Comparison of ENCODE assay signal across 9 cellular contexts in the genomic region with DNA sequence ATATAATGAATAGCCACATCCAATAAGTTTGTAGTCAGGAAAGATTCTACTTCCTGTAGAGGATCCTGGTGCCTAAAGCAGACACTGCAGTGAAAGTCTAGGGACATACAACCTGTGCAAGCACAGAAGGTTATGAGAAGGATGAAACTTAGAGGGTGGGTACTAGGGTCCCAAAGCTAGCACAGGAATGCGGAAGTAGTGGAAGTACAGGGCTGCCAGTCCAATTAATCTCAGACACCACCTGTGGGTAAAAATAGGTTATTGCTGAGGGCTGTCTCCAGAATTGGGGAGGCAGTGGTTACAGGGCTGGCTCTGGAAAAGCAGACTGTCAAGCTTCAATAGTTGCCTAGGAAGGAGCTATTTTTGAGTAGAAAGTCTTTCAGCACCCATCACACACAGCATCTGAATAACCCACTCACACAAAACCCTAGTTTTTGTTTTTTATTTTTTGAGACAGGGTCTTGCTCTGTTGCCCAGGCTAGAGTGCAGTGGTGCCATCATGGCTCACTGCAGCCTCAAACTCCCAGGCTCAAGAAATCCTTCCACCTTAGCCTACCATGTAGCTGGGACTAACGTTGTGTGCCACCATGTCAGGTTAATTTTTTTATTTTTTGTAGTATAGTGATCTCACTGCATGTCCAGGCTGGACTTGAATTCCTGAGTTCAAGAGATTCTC. TPM values are rescaled to one million over a fixed set of nuclear protein-coding genes. Genes with fewer than 3 reads are reported as not detected.
DNase-seq lines count a peak whose midpoint lies in the region; ATAC-seq and TF ChIP-seq lines count a peak whose summit lies in the region.
"Had no signal": no experiment of that assay in that cellular context is flagged by ENCODE, and none has a peak within 500 bp of the region (broad histone marks: within the 10 kb centered on the region; RNA-seq: fewer than 3 reads in every experiment).

No MANE protein-coding gene starts in this region.

- no peak for TF ChIP-seq POLR2A in breast epithelium (IDR thresholded peaks at IDR 0.05)

- H3K36me3 Mint-ChIP-seq in MCF 10A (ENCODE audit: insufficient read depth, unreplicated experiment) (no peaks in the 10 kb centered on the region), type B pancreatic cell (no peaks in the 10 kb centered on the region)
- no peaks in the 10 kb centered on the region for H3K36me3 Mint-ChIP-seq in stimulated activated effector memory CD8-positive, alpha-beta T cell treated with anti-CD3 and anti-CD28 coated beads, Interleukin-12 subunit alpha, Interleukin-12 subunit beta, amount 100 ng/mL, for 72 hours

- peak; percentile 5 for TF ChIP-seq CTCF in MCF 10A (IDR thresholded peaks at IDR 0.05; ENCODE audit: unreplicated experiment)
- no peak for TF ChIP-seq CTCF in breast epithelium (IDR thresholded peaks at IDR 0.05)
- peak; percentile 21 for TF ChIP-seq CTCF in astrocyte of the cerebellum (IDR thresholded peaks at IDR 0.05; ENCODE audit: low read depth, low read length, missing control alignments)
- no peak for TF ChIP-seq CTCF in type B pancreatic cell (conservative IDR thresholded peaks at IDR 0.05)

- BruUV-seq in MCF 10A (replicated peaks; lab: Mats Ljungman, UMichigan): no TSS peak

- ATAC-seq in HG03354 (IDR thresholded peaks at IDR 0.05; ENCODE audit: poor library complexity, severe bottlenecking, unreplicated experiment): peak; percentile 64
- peak; percentile 55 for ATAC-seq in stimulated activated effector memory CD8-positive, alpha-beta T cell treated with anti-CD3 and anti-CD28 coated beads, Interleukin-12 subunit alpha, Interleukin-12 subunit beta, amount 100 ng/mL, for 72 hours
- ATAC-seq in HG03378 (IDR thresholded peaks at IDR 0.05; ENCODE audit: unreplicated experiment): no peak

- no peaks in the 10 kb centered on the region for H3K4me1 ChIP-seq in breast epithelium

- H3K9me3 Mint-ChIP-seq in MCF 10A (ENCODE audit: unreplicated experiment) (no peaks in the 10 kb centered on the region), type B pancreatic cell (no peaks in the 10 kb centered on the region)
- H3K9me3 Mint-ChIP-seq in stimulated activated effector memory CD8-positive, alpha-beta T cell treated with anti-CD3 and anti-CD28 coated beads, Interleukin-12 subunit alpha, Interleukin-12 subunit beta, amount 100 ng/mL, for 72 hours: no peaks in the 10 kb centered on the region

- in situ Hi-C loops in astrocyte of the cerebellum (cut with HindIII; ENCODE audit: low sequenced_read_pairs): no loop called here

- H3K27ac Mint-ChIP-seq in MCF 10A (ENCODE audit: low read depth, unreplicated experiment): no peak overlapping the region
- H3K27ac Mint-ChIP-seq in stimulated activated effector memory CD8-positive, alpha-beta T cell treated with anti-CD3 and anti-CD28 coated beads, Interleukin-12 subunit alpha, Interleukin-12 subunit beta, amount 100 ng/mL, for 72 hours: no peak overlapping the region
- H3K27ac Mint-ChIP-seq in type B pancreatic cell: no peak overlapping the region

- no peaks in the 10 kb centered on the region for H3K27me3 Mint-ChIP-seq in MCF 10A (ENCODE audit: insufficient read depth, unreplicated experiment)
- H3K27me3 Mint-ChIP-seq in type B pancreatic cell: no peaks in the 10 kb centered on the region

- DNase-seq in MCF 10A (ENCODE audit: unreplicated experiment) (peak; percentile 51), breast epithelium (ENCODE audit: low spot score in 2 of 2) (no peak), astrocyte of the cerebellum (ENCODE audit: low read depth) (no peak), type B pancreatic cell (ENCODE audit: extremely low spot score, unreplicated experiment) (no peak), OCI-M2 (lab: John Stamatoyannopoulos, UW; ENCODE audit: unreplicated experiment) (no peak)
- DNase-seq in stimulated activated effector memory CD8-positive, alpha-beta T cell treated with anti-CD3 and anti-CD28 coated beads, Interleukin-12 subunit alpha, Interleukin-12 subunit beta, amount 100 ng/mL, for 72 hours (ENCODE audit: low spot score in 2 of 2): no peak
- DNase-seq: DMS79 had no signal

- intact Hi-C loops in MCF 10A (cut with micrococcal nuclease) (loop anchor here (2.0 to 5.0 kb wide), 3 partner anchors 114 to 225 kb away; no protein-coding TSS in a partner anchor), breast epithelium (cut with DNase I; ENCODE audit: low total_unique reads) (no loop called here)

- H3K4me3 ChIP-seq in breast epithelium: no peak overlapping the region
- no peak overlapping the region for H3K4me3 ChIP-seq in astrocyte of the cerebellum (ENCODE audit: low read depth, low read length)

- POLR2A ChIA-PET in MCF 10A (lab: Yijun Ruan, JAX): interaction anchor here (0.6 to 3.0 kb wide), 9 partner anchors 9 to 225 kb away, joined by 3 to 19 read pairs (median 3); partner anchors contain the start of gene NAA15

- no peaks in the 10 kb centered on the region for H3K27me3 ChIP-seq in breast epithelium

- H3K27ac ChIP-seq in breast epithelium: no peak overlapping the region

- H3K4me1 Mint-ChIP-seq in MCF 10A (ENCODE audit: insufficient read depth, unreplicated experiment): peaks cover 7% of the 10 kb centered on the region
- H3K4me1 Mint-ChIP-seq in stimulated activated effector memory CD8-positive, alpha-beta T cell treated with anti-CD3 and anti-CD28 coated beads, Interleukin-12 subunit alpha, Interleukin-12 subunit beta, amount 100 ng/mL, for 72 hours: peaks cover 8% of the 10 kb centered on the region
- H3K4me1 Mint-ChIP-seq in type B pancreatic cell (ENCODE audit: unreplicated experiment): peaks cover 4% of the 10 kb centered on the region

- no peaks in the 10 kb centered on the region for H3K36me3 ChIP-seq in breast epithelium

- CTCF ChIA-PET in MCF 10A (lab: Yijun Ruan, JAX): interaction anchor here (0.6 to 4.9 kb wide), 33 partner anchors 8 to 1795 kb away, joined by 3 to 57 read pairs (median 4); partner anchors contain the start of gene NAA15

- no peaks in the 10 kb centered on the region for H3K9me3 ChIP-seq in breast epithelium

- H3K4me3 Mint-ChIP-seq in MCF 10A (ENCODE audit: unreplicated experiment) (no peak overlapping the region), type B pancreatic cell (no peak overlapping the region)
- no peak overlapping the region for H3K4me3 Mint-ChIP-seq in stimulated activated effector memory CD8-positive, alpha-beta T cell treated with anti-CD3 and anti-CD28 coated beads, Interleukin-12 subunit alpha, Interleukin-12 subunit beta, amount 100 ng/mL, for 72 hours

RNA-seq across cellular contexts. Expression of gene ELF2, which starts 50.8 kb away (rescaled TPM):
- total RNA-seq in MCF 10A (2022) (26.5 and 28.7 TPM in 2 replicates), breast epithelium (100 to 1,000 TPM in 1 of 3 donors, 10 to 100 TPM in 2; 59.4 to 106 (median 67.2) TPM), type B pancreatic cell (ENCODE audit: low replicate concordance) (41.8 and 42.1 TPM in 2 replicates)

RNA-seq across cellular contexts. Expression of gene MGARP, which starts 52.2 kb away (rescaled TPM):
- not detected in 2 replicates for total RNA-seq in MCF 10A (2022)
- 1 to 10 TPM in 2 of 3 donors, not detected in 1; 1.6 to 3.8 TPM for total RNA-seq in breast epithelium
- 1.3 and 1.7 TPM in 2 replicates for total RNA-seq in type B pancreatic cell (ENCODE audit: low replicate concordance)

Comparison
In these comparisons a context has a peak if more than half of its experiments do, and no peak if none do; other contexts are left out.
1. CTCF ChIP-seq: peak in MCF 10A (single experiment) and astrocyte of the cerebellum (single experiment); none in breast epithelium (0 of 3) and type B pancreatic cell (single experiment).